ENCODE assay signal across 8 cellular contexts in the genomic region with DNA sequence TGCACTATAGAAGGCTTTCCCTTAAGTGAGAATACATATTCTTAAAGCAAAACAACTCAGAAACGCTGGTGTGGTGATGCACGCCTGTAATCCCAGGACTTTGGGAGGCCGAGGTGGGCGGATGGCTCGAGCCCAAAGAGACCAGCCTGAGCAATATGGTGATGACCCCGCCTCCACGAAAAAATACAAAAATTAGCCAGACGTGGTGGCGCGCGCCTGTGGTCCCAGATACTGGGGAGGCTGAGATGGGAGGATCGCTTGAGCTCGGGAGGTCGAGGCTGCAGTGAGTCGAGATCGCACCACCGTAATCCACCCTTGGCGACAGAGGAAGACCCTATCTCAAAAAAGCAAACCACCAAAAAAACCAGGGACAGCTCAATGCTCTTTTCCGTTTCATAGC. TPM values are rescaled to one million over a fixed set of nuclear protein-coding genes. Genes with fewer than 3 reads are reported as not detected.
DNase-seq lines count a peak whose midpoint lies in the region; ATAC-seq and TF ChIP-seq lines count a peak whose summit lies in the region.

No MANE protein-coding gene starts in this region.

- TF ChIP-seq CTCF in HCT116 (IDR thresholded peaks at IDR 0.05 in 2 of 3, conservative IDR thresholded peaks at IDR 0.05 in 1 of 3; ENCODE audit: borderline replicate concordance in 1 of 3, insufficient read depth in 1 of 3, low read depth in 2 of 3, low read length in 2 of 3): no peak
- no peak for TF ChIP-seq CTCF in SU-DHL-6 (IDR thresholded peaks at IDR 0.05; ENCODE audit: insufficient read depth, low read length, poor library complexity, severe bottlenecking)
- no peak for TF ChIP-seq CTCF in fibroblast of mammary gland (conservative IDR thresholded peaks at IDR 0.05; ENCODE audit: control insufficient read depth, insufficient read depth, low read depth, low read length)
- no peak for TF ChIP-seq CTCF in psoas muscle (IDR thresholded peaks at IDR 0.05)

- H3K9me2 ChIP-seq in HCT116 (ENCODE audit: insufficient read depth) (no peaks in the 10 kb centered on the region), SU-DHL-6 (replicated peaks; ENCODE audit: insufficient read depth, low read length) (no peaks in the 10 kb centered on the region)

- no peak overlapping the region for H3K27ac ChIP-seq in HCT116 (ENCODE audit: low read depth, low read length)
- H3K27ac ChIP-seq in SU-DHL-6 (ENCODE audit: low read depth, low read length): no peak overlapping the region
- H3K27ac ChIP-seq in psoas muscle: no peak overlapping the region

- peaks cover 5 to 11% of the 10 kb centered on the region in 2 experiments; a peak in 3 of 4 replicates for H3K4me1 ChIP-seq in HCT116 (ENCODE audit: control insufficient read depth in 1 of 2, insufficient read depth in 2 of 2, low read length in 2 of 2)
- no peaks in the 10 kb centered on the region for H3K4me1 ChIP-seq in psoas muscle

- no peak overlapping the region for H3K9ac ChIP-seq in HCT116 (ENCODE audit: low read length)
- no peak overlapping the region for H3K9ac ChIP-seq in SU-DHL-6 (ENCODE audit: low read length)

- peak overlapping the region; percentile 99 for H2AFZ ChIP-seq in HCT116 (ENCODE audit: low read depth, low read length, poor library complexity, severe bottlenecking)
- H2AFZ ChIP-seq in SU-DHL-6 (ENCODE audit: low read depth, low read length, severe bottlenecking): peak overlapping the region; percentile 100

- CTCF ChIA-PET in HCT116 (lab: Charles Lee): interaction anchor here (1.4 kb wide), 1 partner anchor 113 kb away, joined by 4 read pairs; no protein-coding TSS in a partner anchor

- no peaks in the 10 kb centered on the region for H3K9me3 ChIP-seq in HCT116 (ENCODE audit: control insufficient read depth in 1 of 2, insufficient read depth in 1 of 2, low read depth in 1 of 2, low read length in 2 of 2)
- no peaks in the 10 kb centered on the region for H3K9me3 ChIP-seq in SU-DHL-6 (ENCODE audit: insufficient read depth, low read length)
- no peaks in the 10 kb centered on the region for H3K9me3 ChIP-seq in psoas muscle

- TF ChIP-seq POLR2A in HCT116 (IDR thresholded peaks at IDR 0.05; ENCODE audit: borderline replicate concordance, extremely low read depth, insufficient read depth, insufficient read length): no peak

- intact Hi-C loops in HCT116 (cut with micrococcal nuclease): no loop called here
- intact Hi-C loops in psoas muscle (cut with DNase I): loop anchor here in 1 of 2 donors (10.0 kb wide), 2 partner anchors 344 to 564 kb away; no protein-coding TSS in a partner anchor

- H3K4me2 ChIP-seq in HCT116 (ENCODE audit: low read length) (peak overlapping the region; percentile 70), SU-DHL-6 (ENCODE audit: low read depth, low read length, poor library complexity, severe bottlenecking) (peak overlapping the region; percentile 60)

- RAD21 ChIA-PET in HCT116 (lab: Charles Lee; ENCODE audit: low non-redundant PET in 1 of 2, low total read pairs in 2 of 2, uncharacterized antibody in 2 of 2, unreplicated experiment in 2 of 2): no interaction called here

- H3K36me3 ChIP-seq in HCT116 (ENCODE audit: control insufficient read depth in 1 of 2, insufficient read depth in 2 of 2, low read length in 2 of 2) (no peaks in the 10 kb centered on the region), SU-DHL-6 (ENCODE audit: low read length) (no peaks in the 10 kb centered on the region), psoas muscle (ENCODE audit: insufficient read depth in 1 of 2, low read depth in 1 of 2) (no peaks in the 10 kb centered on the region)

- peaks cover 6% of the 10 kb centered on the region; the same call in 1 of the 2 replicates for H3F3A ChIP-seq in SU-DHL-6 (ENCODE audit: insufficient read depth)

- TF ChIP-seq RAD21 in HCT116 (IDR thresholded peaks at IDR 0.05; ENCODE audit: low read depth): no peak

- WGBS in psoas muscle, 3 donors: 95 to 96% (median 95%) methylated on average over 19 of the region's 19 CpGs

- no peak for ATAC-seq in HCT116
- ATAC-seq in psoas muscle: no peak
- no peak for ATAC-seq in GM19467 (IDR thresholded peaks at IDR 0.05; ENCODE audit: unreplicated experiment)
- ATAC-seq in GM21526 (IDR thresholded peaks at IDR 0.05; ENCODE audit: low FRiP score, unreplicated experiment): no peak

- no TSS peak for BruUV-seq in HCT116 (replicated peaks; lab: Mats Ljungman, UMichigan)

- H3K4me3 ChIP-seq in HCT116 (replicated peaks in 1 of 2; ENCODE audit: low read depth in 1 of 2, low read length in 2 of 2): no peak overlapping the region; a peak in 1 of 4 replicates
- H3K4me3 ChIP-seq in SU-DHL-6 (ENCODE audit: insufficient read depth, low read length, poor library complexity, severe bottlenecking): peak overlapping the region; percentile 94
- H3K4me3 ChIP-seq in fibroblast of mammary gland (ENCODE audit: control insufficient read depth, low read depth, low read length): peak overlapping the region; percentile 61
- H3K4me3 ChIP-seq in psoas muscle: peak overlapping the region; percentile 78

- H3K27me3 ChIP-seq in HCT116 (ENCODE audit: insufficient read depth, low read length) (no peaks in the 10 kb centered on the region), SU-DHL-6 (ENCODE audit: low read length) (no peaks in the 10 kb centered on the region), psoas muscle (ENCODE audit: insufficient read depth in 3 of 3, low read length in 2 of 3) (no peaks in the 10 kb centered on the region)

- DNase-seq in HCT116 (ENCODE audit: low read depth, low spot score) (no peak), fibroblast of mammary gland (ENCODE audit: low read depth) (no peak), psoas muscle (no peak), DMS114 treated with DMSO at 0.1 percent for 48 hours (lab: John Stamatoyannopoulos, UW; ENCODE audit: unreplicated experiment) (no peak), NCI-H2029 (lab: John Stamatoyannopoulos, UW) (no peak)

- POLR2A ChIA-PET in HCT116 (lab: Charles Lee): no interaction called here

- peaks cover 40% of the 10 kb centered on the region for H3K79me2 ChIP-seq in HCT116 (ENCODE audit: insufficient read depth, low read length)
- H3K79me2 ChIP-seq in SU-DHL-6 (ENCODE audit: insufficient read depth, low read length): peaks cover 39% of the 10 kb centered on the region

- H4K20me1 ChIP-seq in HCT116 (ENCODE audit: insufficient read depth) (no peaks in the 10 kb centered on the region), SU-DHL-6 (ENCODE audit: low read depth, low read length) (no peaks in the 10 kb centered on the region)

TF ChIP-seq in HCT116, 20 proteins besides CTCF, POLR2A, EP300 and RAD21 (continues in another document):
- TF ChIP-seq CEBPB (IDR thresholded peaks at IDR 0.05; ENCODE audit: low read depth) (no peak), ZBTB33 (IDR thresholded peaks at IDR 0.05; ENCODE audit: extremely low read depth, insufficient replicate concordance, low read length) (no peak), SRF (IDR thresholded peaks at IDR 0.05; ENCODE audit: low read depth) (no peak), POLR2AphosphoS5 (IDR thresholded peaks at IDR 0.05; ENCODE audit: low read depth, low read length) (no peak), EZH2phosphoT487 (IDR thresholded peaks at IDR 0.05; ENCODE audit: borderline replicate concordance) (no peak), FOSL1 (IDR thresholded peaks at IDR 0.05; ENCODE audit: low read depth) (no peak), YY1 (IDR thresholded peaks at IDR 0.05; ENCODE audit: extremely low read depth, insufficient replicate concordance, low read depth, low read length) (no peak), TCF7L2 (IDR thresholded peaks at IDR 0.05; ENCODE audit: borderline replicate concordance, extremely low read depth, insufficient read depth, insufficient read length) (no peak), SP1 (IDR thresholded peaks at IDR 0.05; ENCODE audit: low read depth) (no peak), ELF1 (IDR thresholded peaks at IDR 0.05; ENCODE audit: borderline replicate concordance, low read depth) (no peak), CBX3 (IDR thresholded peaks at IDR 0.05; ENCODE audit: low read depth) (no peak), ATF3 (IDR thresholded peaks at IDR 0.05) (no peak), EGR1 (IDR thresholded peaks at IDR 0.05; ENCODE audit: low read depth) (no peak), ZFX (IDR thresholded peaks at IDR 0.05) (no peak), ZNF274 (IDR thresholded peaks at IDR 0.05; ENCODE audit: low read depth, low read length) (no peak), MAX (IDR thresholded peaks at IDR 0.05) (no peak), EZH2 (IDR thresholded peaks at IDR 0.05) (no peak)

RNA-seq across cellular contexts. Expression of gene CCDC150, which starts 0.8 kb away (rescaled TPM):
- 29.2 TPM for total RNA-seq in HCT116 (2021; ENCODE audit: unreplicated experiment)
- polyA plus RNA-seq in HCT116 (2012): 8.7 and 11.5 TPM in 2 replicates
- 1 to 10 TPM in 1 of 4 donors, under 1 TPM in 2, not detected in 1; 0.36 to 1.4 (median 0.56) TPM for total RNA-seq in psoas muscle
- under 1 TPM; 0.13 to 0.94 (median 0.34) TPM for polyA plus RNA-seq in psoas muscle

RNA-seq across cellular contexts. Expression of gene HECW2, which starts 45.4 kb away (rescaled TPM):
- total RNA-seq in HCT116 (2021; ENCODE audit: unreplicated experiment): 1.3 TPM
- polyA plus RNA-seq in HCT116 (2012): 0.35 and 0.42 TPM in 2 replicates
- 10 to 100 TPM in 1 of 4 donors, 1 to 10 TPM in 3; 1.5 to 10.8 (median 3.0) TPM for total RNA-seq in psoas muscle
- polyA plus RNA-seq in psoas muscle: 1 to 10 TPM in 1 of 3 donors, under 1 TPM in 2; 0.27 to 1.3 (median 0.51) TPM

Comparison
In these comparisons a context has a peak if more than half of its experiments do, and no peak if none do; other contexts are left out.
1. H3K4me3 ChIP-seq: peak in SU-DHL-6 (single experiment), fibroblast of mammary gland (single experiment) and psoas muscle (single experiment); none in HCT116 (0 of 2).
2. RNA of gene CCDC150, which starts 0.8 kb away (total RNA-seq): 29.2 TPM in HCT116 (single experiment); 0.36 to 1.4 TPM in psoas muscle; every median in the first group is over 10 times any median in the second.